8 cellular contexts compared by ENCODE assay signal in genomic region chr5:95284512-95285405, GRCh38. TPM values are rescaled to one million over a fixed set of nuclear protein-coding genes. Genes with fewer than 3 reads are reported as not detected.
A peak's percentile ranks its signal among the peaks of the same experiment; 100 is the strongest.
DNase-seq lines count a peak whose midpoint lies in the region; ATAC-seq, FAIRE-seq and TF ChIP-seq lines count a peak whose summit lies in the region.

MCTP1 (minus strand) TSS chr5:95285094.

- no peaks in the 10 kb centered on the region for H3K36me3 Mint-ChIP-seq in activated CD4-positive, alpha-beta memory T cell treated with anti-CD3 and anti-CD28 coated beads, Interleukin-2, amount 10 ng/mL, durations not matched to agents 7 days and 5 days (ENCODE audit: low read depth)
- H3K36me3 Mint-ChIP-seq in neural crest cell (ENCODE audit: low read depth): no peaks in the 10 kb centered on the region

- no peak within 1 kb of the TSS for H3K27ac Mint-ChIP-seq in activated CD4-positive, alpha-beta memory T cell treated with anti-CD3 and anti-CD28 coated beads, Interleukin-2, amount 10 ng/mL, durations not matched to agents 7 days and 5 days
- no peak within 1 kb of the TSS for H3K27ac Mint-ChIP-seq in neural crest cell (ENCODE audit: unreplicated experiment)

- POLR2A ChIA-PET in activated CD4-positive, alpha-beta memory T cell treated with anti-CD3 and anti-CD28 coated beads, Interleukin-2, amount 10 ng/mL, durations not matched to agents 7 days and 5 days (lab: Charles Lee): no interaction called here

- FAIRE-seq in frontal cortex (lab: Jason Lieb, UNC): no peak

- CTCF ChIA-PET in activated CD4-positive, alpha-beta memory T cell treated with anti-CD3 and anti-CD28 coated beads, Interleukin-2, amount 10 ng/mL, durations not matched to agents 7 days and 5 days (lab: Charles Lee): interaction anchor here (0.8 to 0.9 kb wide), 3 partner anchors 16 to 236 kb away, joined by 3 to 4 read pairs (median 3); no protein-coding TSS in a partner anchor

- H3K27me3 Mint-ChIP-seq in activated CD4-positive, alpha-beta memory T cell treated with anti-CD3 and anti-CD28 coated beads, Interleukin-2, amount 10 ng/mL, durations not matched to agents 7 days and 5 days: peaks cover 52% of the 10 kb centered on the region
- H3K27me3 Mint-ChIP-seq in neural crest cell (ENCODE audit: low read depth): peaks cover 77% of the 10 kb centered on the region

- DNase-seq in EH (ENCODE audit: low read depth): peak; percentile 20
- peak; percentile 31 for DNase-seq in M059J (ENCODE audit: low read depth)
- no peak for DNase-seq in activated CD4-positive, alpha-beta memory T cell treated with anti-CD3 and anti-CD28 coated beads, Interleukin-2, amount 10 ng/mL, durations not matched to agents 7 days and 5 days
- peak; percentile 16 to 43 for DNase-seq in frontal cortex (ENCODE audit: low spot score in 2 of 2)
- DNase-seq in neural crest cell (ENCODE audit: low read depth, low spot score): peak; percentile 44

- H3K4me3 Mint-ChIP-seq in activated CD4-positive, alpha-beta memory T cell treated with anti-CD3 and anti-CD28 coated beads, Interleukin-2, amount 10 ng/mL, durations not matched to agents 7 days and 5 days: peak within 1 kb of the TSS; percentile 51
- H3K4me3 Mint-ChIP-seq in neural crest cell: peak within 1 kb of the TSS; percentile 88

- H3K4me1 Mint-ChIP-seq in activated CD4-positive, alpha-beta memory T cell treated with anti-CD3 and anti-CD28 coated beads, Interleukin-2, amount 10 ng/mL, durations not matched to agents 7 days and 5 days: peaks cover 11% of the 10 kb centered on the region
- peaks cover 13% of the 10 kb centered on the region for H3K4me1 Mint-ChIP-seq in neural crest cell

- no peak for TF ChIP-seq CTCF in neural crest cell (conservative IDR thresholded peaks at IDR 0.05)

- H3K9me3 Mint-ChIP-seq in activated CD4-positive, alpha-beta memory T cell treated with anti-CD3 and anti-CD28 coated beads, Interleukin-2, amount 10 ng/mL, durations not matched to agents 7 days and 5 days: no peaks in the 10 kb centered on the region
- H3K9me3 Mint-ChIP-seq in neural crest cell: no peaks in the 10 kb centered on the region

- ATAC-seq in GM21576 (IDR thresholded peaks at IDR 0.05; ENCODE audit: unreplicated experiment) (peak; percentile 32), HG03097 (IDR thresholded peaks at IDR 0.05; ENCODE audit: low FRiP score, unreplicated experiment) (no peak), HG03469 (IDR thresholded peaks at IDR 0.05; ENCODE audit: unreplicated experiment) (no peak)

RNA-seq across cellular contexts. Expression of gene MCTP1, which starts in this region (rescaled TPM):
- 0.02 TPM in 1 of 2 replicates, not detected in the other for total RNA-seq in M059J (2014; rRNA removed; shearing (Covaris generic))
- not detected for total RNA-seq in activated CD4-positive, alpha-beta memory T cell treated with anti-CD3 and anti-CD28 coated beads, Interleukin-2, amount 10 ng/mL, durations not matched to agents 7 days and 5 days
- total RNA-seq in frontal cortex (48.5 TPM), neural crest cell (1.7 and 1.8 TPM in 2 replicates)

Comparison
In these comparisons a context has a peak if more than half of its experiments do, and no peak if none do; other contexts are left out.
1. RNA of gene MCTP1 (total RNA-seq): 48.5 TPM in frontal cortex (single experiment); 1.7 to 1.8 TPM in neural crest cell, 0.02 TPM in M059J and not detected in activated CD4-positive, alpha-beta memory T cell treated with anti-CD3 and anti-CD28 coated beads, Interleukin-2, amount 10 ng/mL, durations not matched to agents 7 days and 5 days; every median in the first group is over 10 times any median in the second.
2. Peak in DNase-seq in M059J; RNA of the gene not detected or under 1 TPM.